In genomic region chr18:74182335-74182734, GRCh38 we compare ENCODE assay signal across 15 cellular contexts. TPM values are rescaled to one million over a fixed set of nuclear protein-coding genes. Genes with fewer than 3 reads are reported as not detected.
A peak's percentile ranks its signal among the peaks of the same experiment; 100 is the strongest.
DNase-seq lines count a peak whose midpoint lies in the region; ATAC-seq and TF ChIP-seq lines count a peak whose summit lies in the region.
"Had no signal": no experiment of that assay in that cellular context is flagged by ENCODE, and none has a peak within 500 bp of the region (broad histone marks: within the 10 kb centered on the region; RNA-seq: fewer than 3 reads in every experiment).

No MANE protein-coding gene starts in this region.

- H3K23ac ChIP-seq in mesenchymal stem cell (ENCODE audit: low read length in 2 of 2): no peak overlapping the region

- in situ Hi-C loops in Panc1 (cut with HindIII; ENCODE audit: low pct_unique_long_range_greater_than_20kb, low sequenced_read_pairs): loop anchor here (25.0 kb wide), 1 partner anchor 155 kb away; no protein-coding TSS in a partner anchor

- H4K91ac ChIP-seq in mesenchymal stem cell (ENCODE audit: low read length): peak overlapping the region; percentile 21

- no peak overlapping the region for H4K8ac ChIP-seq in mesenchymal stem cell (ENCODE audit: low read length)

- H3K4me1 ChIP-seq in heart left ventricle (no peaks in the 10 kb centered on the region), Panc1 (ENCODE audit: control insufficient read depth, insufficient read depth, low read length) (no peaks in the 10 kb centered on the region), mesenchymal stem cell (ENCODE audit: control insufficient read depth, insufficient read depth, low read depth, low read length) (no peaks in the 10 kb centered on the region)

- CTCF ChIA-PET in Panc1 (lab: Charles Lee): interaction anchor here (0.6 kb wide), 1 partner anchor 186 kb away, joined by 3 read pairs; no protein-coding TSS in a partner anchor

- H2BK120ac ChIP-seq in mesenchymal stem cell (ENCODE audit: low read depth, low read length): no peak overlapping the region

- no peak overlapping the region for H2BK5ac ChIP-seq in mesenchymal stem cell (ENCODE audit: low read depth, low read length, poor library complexity, severe bottlenecking)

- H2AK5ac ChIP-seq in mesenchymal stem cell (ENCODE audit: low read length, severe bottlenecking): no peak overlapping the region

- peaks cover 0 to 24% (median 6%) of the 10 kb centered on the region in 9 donors for H3K27me3 ChIP-seq in heart left ventricle
- H3K27me3 ChIP-seq in Panc1 (ENCODE audit: control insufficient read depth, insufficient read depth, low read length): peaks cover 44% of the 10 kb centered on the region
- peaks cover 3 to 77% of the 10 kb centered on the region in 2 experiments for H3K27me3 ChIP-seq in mesenchymal stem cell (ENCODE audit: control insufficient read depth in 1 of 2, insufficient read depth in 1 of 2, low read length in 2 of 2)

- ATAC-seq in Right ventricle myocardium inferior: peak; percentile 23
- ATAC-seq in heart left ventricle: no peak
- peak; percentile 24; the same call in 1 of the 2 replicates for ATAC-seq in Panc1
- ATAC-seq: HCT116 had no signal

- BruUV-seq in Panc1 (replicated peaks; lab: Mats Ljungman, UMichigan): no TSS peak

- H3K9me3 ChIP-seq in heart left ventricle (no peaks in the 10 kb centered on the region), Panc1 (ENCODE audit: control insufficient read depth, insufficient read depth, low read depth, low read length) (no peaks in the 10 kb centered on the region), mesenchymal stem cell (ENCODE audit: control insufficient read depth, low read length) (no peaks in the 10 kb centered on the region)

- H2BK15ac ChIP-seq in mesenchymal stem cell (ENCODE audit: low read depth, poor library complexity, severe bottlenecking): no peak overlapping the region

- no peaks in the 10 kb centered on the region for H3K79me1 ChIP-seq in mesenchymal stem cell (replicated peaks; ENCODE audit: low read length, poor library complexity, severe bottlenecking)

- no peak overlapping the region for H3K4me2 ChIP-seq in mesenchymal stem cell (ENCODE audit: low read length, poor library complexity, severe bottlenecking)

- no peak for DNase-seq in Right ventricle myocardium inferior (ENCODE audit: missing footprints)
- no peak for DNase-seq in heart left ventricle
- DNase-seq in Panc1 (ENCODE audit: low read depth, low spot score): no peak
- DNase-seq in mesenchymal stem cell: no peak
- DNase-seq in HuH-7 (ENCODE audit: low spot score): no peak
- DNase-seq in NCI-H446 treated with DMSO at 0.1 percent for 48 hours (lab: John Stamatoyannopoulos, UW): no peak
- DNase-seq in activated CD4-positive, alpha-beta T cell treated with anti-CD3 and anti-CD28 coated beads for 4 hours: no peak
- DNase-seq: C1 segment of cervical spinal cord; CD4-positive, alpha-beta memory T cell; GF-D8; GOT3; H9 had no signal

- H3K36me3 ChIP-seq in heart left ventricle: no peaks in the 10 kb centered on the region
- no peaks in the 10 kb centered on the region for H3K36me3 ChIP-seq in Panc1 (ENCODE audit: control insufficient read depth, insufficient read depth, low read length)
- H3K36me3 ChIP-seq in mesenchymal stem cell (ENCODE audit: control insufficient read depth in 1 of 2, insufficient read depth in 2 of 2, low read depth in 1 of 2, low read length in 2 of 2): no peaks in the 10 kb centered on the region

- no peak overlapping the region for H3K27ac ChIP-seq in heart left ventricle
- H3K27ac ChIP-seq in Panc1 (ENCODE audit: low read length): no peak overlapping the region
- no peak overlapping the region for H3K27ac ChIP-seq in mesenchymal stem cell (ENCODE audit: low read length, poor library complexity, severe bottlenecking)
- H3K27ac ChIP-seq: 22Rv1 had no signal

- no peak overlapping the region for H3K9ac ChIP-seq in mesenchymal stem cell (ENCODE audit: low read length)

- H3K18ac ChIP-seq in mesenchymal stem cell (ENCODE audit: low read depth in 1 of 2, low read length in 2 of 2): no peak overlapping the region

- POLR2A ChIA-PET in Panc1 (lab: Charles Lee): no interaction called here

- no peak overlapping the region for H2AFZ ChIP-seq in mesenchymal stem cell (ENCODE audit: low read depth, low read length)

- 91 to 93% (median 92%) methylated on average over 19 of the region's 19 CpGs for WGBS in heart left ventricle, 4 donors
- 92% methylated on average over 19 of the region's 19 CpGs for WGBS in mesenchymal stem cell

- H3K4ac ChIP-seq in mesenchymal stem cell (ENCODE audit: low read depth in 1 of 2, low read length in 2 of 2): no peak overlapping the region

- no peak overlapping the region for H2BK12ac ChIP-seq in mesenchymal stem cell (ENCODE audit: low read length in 2 of 2)

- H3K14ac ChIP-seq in mesenchymal stem cell (ENCODE audit: low read length in 2 of 2): no peak overlapping the region

- intact Hi-C loops in Right ventricle myocardium inferior (cut with DNase I) (no loop called here), heart left ventricle (cut with DNase I) (no loop called here), Panc1 (cut with micrococcal nuclease; ENCODE audit: unreplicated experiment) (no loop called here)

- TF ChIP-seq POLR2A in heart left ventricle (IDR thresholded peaks at IDR 0.05): no peak

- TF ChIP-seq CTCF in heart left ventricle (IDR thresholded peaks at IDR 0.05) (no peak), Panc1 (IDR thresholded peaks at IDR 0.05) (no peak)

- H3K4me3 ChIP-seq in heart left ventricle (no peak overlapping the region), Panc1 (ENCODE audit: low read depth in 2 of 2, low read length in 2 of 2) (no peak overlapping the region), mesenchymal stem cell (ENCODE audit: insufficient read depth in 1 of 2, low read depth in 1 of 2, low read length in 2 of 2) (no peak overlapping the region)

RNA-seq across cellular contexts. Expression of gene TIMM21, which starts 34.0 kb away (rescaled TPM):
- total RNA-seq in Right ventricle myocardium inferior: 151 TPM
- 100 to 1,000 TPM in 5 of 9 donors, 10 to 100 TPM in 4; 65.0 to 139 (median 110) TPM for total RNA-seq in heart left ventricle
- 100 to 1,000 TPM in 1 of 2 donors, 10 to 100 TPM in 1; 89.7 to 114 TPM for polyA plus RNA-seq in heart left ventricle
- total RNA-seq in Panc1 (2021; ENCODE audit: unreplicated experiment): 82.0 TPM
- polyA plus RNA-seq in Panc1 (2012; ENCODE audit: insufficient read length): 52.9 TPM
- polyA plus RNA-seq in mesenchymal stem cell (2013, experiment 1 of 2): 18.1 TPM
- polyA plus RNA-seq in mesenchymal stem cell (2013, experiment 2 of 2): 17.0 TPM

RNA-seq across cellular contexts. Expression of gene FBXO15, which starts 34.7 kb away (rescaled TPM):
- total RNA-seq in Right ventricle myocardium inferior: not detected
- total RNA-seq in heart left ventricle: under 1 TPM in 6 of 9 donors, not detected in 3; 0.15 to 0.84 (median 0.47) TPM
- polyA plus RNA-seq in heart left ventricle: under 1 TPM; 0.10 to 0.38 TPM
- 1.9 TPM for total RNA-seq in Panc1 (2021; ENCODE audit: unreplicated experiment)
- polyA plus RNA-seq in Panc1 (2012; ENCODE audit: insufficient read length): 2.2 TPM
- 0.48 TPM for polyA plus RNA-seq in mesenchymal stem cell (2013, experiment 1 of 2)
- 0.60 TPM for polyA plus RNA-seq in mesenchymal stem cell (2013, experiment 2 of 2)
- total RNA-seq: G401 had no signal

Comparison
In these comparisons a context has a peak if more than half of its experiments do, and no peak if none do; other contexts are left out.
1. ATAC-seq: peak in Right ventricle myocardium inferior (single experiment) and Panc1 (single experiment); none in heart left ventricle (0 of 4).